14 cellular contexts compared by ENCODE assay signal in the genomic region with DNA sequence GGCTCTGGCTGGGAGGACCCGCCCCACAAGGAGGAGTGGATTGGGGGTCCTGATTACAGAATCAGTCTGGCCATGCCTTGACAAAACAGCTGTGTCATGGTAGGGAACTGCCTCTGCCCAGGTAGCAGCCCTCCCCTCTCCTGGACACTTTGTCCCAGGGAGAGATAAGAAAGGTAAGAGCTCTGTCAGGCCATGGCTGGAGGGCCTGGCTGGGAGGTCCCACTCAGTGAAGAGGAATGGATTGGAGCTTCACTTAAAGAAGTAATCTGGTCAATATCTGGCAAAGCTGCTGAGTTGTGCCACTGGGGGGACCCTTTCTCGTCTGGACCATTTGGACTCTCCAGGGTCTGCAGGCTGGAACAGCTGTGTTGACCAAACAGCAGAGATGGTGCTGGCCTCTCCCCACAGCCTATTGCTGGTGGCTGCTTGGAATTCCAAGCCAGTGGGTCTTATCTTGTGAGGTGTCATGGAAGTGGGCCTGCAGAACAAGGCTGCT.
DNase-seq lines count a peak whose midpoint lies in the region; ATAC-seq, FAIRE-seq and TF ChIP-seq lines count a peak whose summit lies in the region.
"Had no signal": no experiment of that assay in that cellular context is flagged by ENCODE, and none has a peak within 500 bp of the region (broad histone marks: within the 10 kb centered on the region; RNA-seq: fewer than 3 reads in every experiment).

No MANE protein-coding gene starts in this region.

- H3K79me1 ChIP-seq in H1 (ENCODE audit: low read depth, low read length), result peaks cover 2% of the 10 kb centered on the region
- peaks cover 24% of the 10 kb centered on the region for H3K79me1 ChIP-seq in mesenchymal stem cell (replicated peaks; ENCODE audit: low read length, poor library complexity, severe bottlenecking)

- H3K27ac ChIP-seq in right atrium auricular region, result peak overlapping the region in 1 of 2 donors; percentile 8
- no peak overlapping the region for H3K27ac ChIP-seq in H1 (ENCODE audit: low read depth, low read length)
- H3K27ac ChIP-seq in mesenchymal stem cell (ENCODE audit: low read length, poor library complexity, severe bottlenecking), result no peak overlapping the region
- H3K27ac ChIP-seq in upper lobe of right lung, result no peak overlapping the region
- no peak overlapping the region for H3K27ac ChIP-seq in WERI-Rb-1
- H3K27ac ChIP-seq: ovary had no signal

- no peak for TF ChIP-seq POLR2A in H1 (IDR thresholded peaks at IDR 0.05; ENCODE audit: control extremely low read depth in 1 of 2, low read depth in 2 of 2, low read length in 2 of 2)

- CTCF ChIA-PET in H1 (lab: Charles Lee; ENCODE audit: partially characterized antibody), result interaction anchor here (1.0 to 1.4 kb wide), 6 partner anchors 10 to 207 kb away, joined by 3 to 5 read pairs (median 3); no protein-coding TSS in a partner anchor

- H3K36me3 ChIP-seq in right atrium auricular region, result no peaks in the 10 kb centered on the region
- H3K36me3 ChIP-seq in H1 (ENCODE audit: control insufficient read depth in 2 of 4, insufficient read depth in 4 of 4, low read length in 3 of 4), result no peaks in the 10 kb centered on the region
- H3K36me3 ChIP-seq in mesenchymal stem cell (ENCODE audit: control insufficient read depth in 1 of 2, insufficient read depth in 2 of 2, low read depth in 1 of 2, low read length in 2 of 2), result peaks cover 0 to 13% of the 10 kb centered on the region in 2 experiments
- H3K36me3 ChIP-seq in upper lobe of right lung, result no peaks in the 10 kb centered on the region
- H3K36me3 ChIP-seq in WERI-Rb-1, result no peaks in the 10 kb centered on the region; the same call in 1 of the 2 replicates
- H3K36me3 ChIP-seq: ovary had no signal

- H2BK12ac ChIP-seq in H1 (ENCODE audit: low read depth, low read length) (no peak overlapping the region), mesenchymal stem cell (ENCODE audit: low read length in 2 of 2) (no peak overlapping the region)

- H4K20me1 ChIP-seq in H1 (replicated peaks in 1 of 2; ENCODE audit: control insufficient read depth in 1 of 2, insufficient read depth in 2 of 2, low read length in 2 of 2), result peaks cover 0 to 2% of the 10 kb centered on the region in 2 experiments

- 69% methylated on average over 2 of the region's 2 CpGs; no CpG with 5 or more reads in 1 of the 2 experiments for WGBS in H1 (ENCODE audit: extremely low coverage in 1 of 2, insufficient coverage in 1 of 2, insufficient read length in 1 of 2, insufficient replicate concordance in 2 of 2, low coverage in 1 of 2, low lambda C conversion rate in 2 of 2, missing lambda C conversion rate in 1 of 2), 2 experiments
- WGBS in mesenchymal stem cell, result 74% methylated on average over 2 of the region's 2 CpGs

- H3K56ac ChIP-seq in H1 (replicated peaks; ENCODE audit: insufficient read length, low read depth, low read length), result no peak overlapping the region

- no peak overlapping the region for H4K5ac ChIP-seq in H1 (ENCODE audit: insufficient read length, low read depth, low read length)

- no peak for DNase-seq in Right ventricle myocardium inferior (ENCODE audit: missing footprints)
- DNase-seq in right atrium auricular region (ENCODE audit: low spot score), result no peak
- DNase-seq in H1 (ENCODE audit: low read depth in 1 of 2, low spot score in 2 of 2), result no peak
- no peak for DNase-seq in mesenchymal stem cell
- DNase-seq in upper lobe of right lung, result no peak
- no peak for DNase-seq in cerebellar cortex (ENCODE audit: low spot score)
- DNase-seq in WERI-Rb-1, result no peak
- DNase-seq: activated CD4-positive, CD25-positive, alpha-beta regulatory T cell treated with anti-CD3 and anti-CD28 coated beads, Interleukin-2, amount 50 U/mL, for 72 hours; DND-41; KBM-7; kidney glomerular epithelial cell; NCI-H1048 had no signal

- intact Hi-C loops in Right ventricle myocardium inferior (cut with DNase I), result no loop called here
- intact Hi-C loops in upper lobe of right lung (cut with DNase I), result no loop called here

- POLR2A ChIA-PET in H1 (lab: Charles Lee; ENCODE audit: partially characterized antibody), result interaction anchor here (1.1 kb wide), 1 partner anchor 74 kb away, joined by 3 read pairs; no protein-coding TSS in a partner anchor

- H3K4me3 ChIP-seq in right atrium auricular region (no peak overlapping the region), H1 (ENCODE audit: extremely low read depth in 1 of 4, insufficient read depth in 2 of 4, low read depth in 3 of 4, low read length in 4 of 4) (no peak overlapping the region), mesenchymal stem cell (ENCODE audit: insufficient read depth in 1 of 2, low read depth in 1 of 2, low read length in 2 of 2) (peak overlapping the region in 1 of 2 experiments; percentile 75), upper lobe of right lung (no peak overlapping the region), WERI-Rb-1 (ENCODE audit: low read depth, low read length) (no peak overlapping the region)

- H3K4me1 ChIP-seq in right atrium auricular region, result peaks cover 0 to 20% of the 10 kb centered on the region in 2 donors
- H3K4me1 ChIP-seq in H1 (replicated peaks in 1 of 4; ENCODE audit: control insufficient read depth in 3 of 4, insufficient read depth in 4 of 4, low read length in 3 of 4), result peaks cover 0 to 15% (median 5%) of the 10 kb centered on the region in 4 experiments; a peak in 6 of 7 replicates
- peaks cover 6% of the 10 kb centered on the region for H3K4me1 ChIP-seq in mesenchymal stem cell (ENCODE audit: control insufficient read depth, insufficient read depth, low read depth, low read length)
- peaks cover 14% of the 10 kb centered on the region for H3K4me1 ChIP-seq in upper lobe of right lung

- H3K9ac ChIP-seq in H1 (replicated peaks in 1 of 4; ENCODE audit: extremely low read depth in 1 of 4, low read depth in 3 of 4, low read length in 3 of 4) (no peak overlapping the region), mesenchymal stem cell (ENCODE audit: low read length) (peak overlapping the region; percentile 82)

- H4K8ac ChIP-seq in H1 (ENCODE audit: extremely low read depth, insufficient read depth, low read length), result no peak overlapping the region; the same call in 1 of the 2 replicates
- H4K8ac ChIP-seq in mesenchymal stem cell (ENCODE audit: low read length), result no peak overlapping the region

- H4K91ac ChIP-seq in H1 (replicated peaks; ENCODE audit: insufficient read length, low read length), result no peak overlapping the region
- H4K91ac ChIP-seq in mesenchymal stem cell (ENCODE audit: low read length), result peak overlapping the region; percentile 34

- H2BK15ac ChIP-seq in H1 (ENCODE audit: low read length) (no peak overlapping the region), mesenchymal stem cell (ENCODE audit: low read depth, poor library complexity, severe bottlenecking) (no peak overlapping the region)

- ATAC-seq in Right ventricle myocardium inferior (peak; percentile 62), upper lobe of right lung (peak; percentile 46), GM19023 (IDR thresholded peaks at IDR 0.05; ENCODE audit: unreplicated experiment) (no peak)

- H3K14ac ChIP-seq in H1 (ENCODE audit: insufficient read length) (no peak overlapping the region), mesenchymal stem cell (ENCODE audit: low read length in 2 of 2) (no peak overlapping the region)

- no peaks in the 10 kb centered on the region for H3K23me2 ChIP-seq in H1 (ENCODE audit: low read depth, low read length)

- no peak overlapping the region for H3K23ac ChIP-seq in H1 (ENCODE audit: insufficient read length)
- no peak overlapping the region for H3K23ac ChIP-seq in mesenchymal stem cell (ENCODE audit: low read length in 2 of 2)

- no peaks in the 10 kb centered on the region for H3K9me3 ChIP-seq in right atrium auricular region
- no peaks in the 10 kb centered on the region for H3K9me3 ChIP-seq in H1 (ENCODE audit: insufficient read depth in 2 of 2, low read depth in 1 of 2, low read length in 1 of 2)
- no peaks in the 10 kb centered on the region for H3K9me3 ChIP-seq in mesenchymal stem cell (ENCODE audit: control insufficient read depth, low read length)
- H3K9me3 ChIP-seq in upper lobe of right lung, result no peaks in the 10 kb centered on the region
- H3K9me3 ChIP-seq in WERI-Rb-1 (ENCODE audit: severe bottlenecking), result no peaks in the 10 kb centered on the region
- H3K9me3 ChIP-seq: ovary had no signal

- no peak overlapping the region for H3K4me2 ChIP-seq in H1 (ENCODE audit: insufficient read depth in 1 of 2, low read depth in 2 of 2, low read length in 2 of 2)
- no peak overlapping the region for H3K4me2 ChIP-seq in mesenchymal stem cell (ENCODE audit: low read length, poor library complexity, severe bottlenecking)

- no peak for TF ChIP-seq CTCF in right atrium auricular region (IDR thresholded peaks at IDR 0.05)
- TF ChIP-seq CTCF in H1 (IDR thresholded peaks at IDR 0.05; ENCODE audit: control extremely low read depth in 1 of 3, insufficient read depth in 1 of 3, low read depth in 1 of 3, low read length in 3 of 3), result no peak
- no peak for TF ChIP-seq CTCF in upper lobe of right lung (IDR thresholded peaks at IDR 0.05)
- no peak for TF ChIP-seq CTCF in WERI-Rb-1 (IDR thresholded peaks at IDR 0.05; ENCODE audit: low read depth, low read length)

- no peak for TF ChIP-seq RAD21 in H1 (IDR thresholded peaks at IDR 0.05 in 1 of 2, conservative IDR thresholded peaks at IDR 0.05 in 1 of 2; ENCODE audit: low read depth in 2 of 2, low read length in 2 of 2)

- H2AK5ac ChIP-seq in H1 (ENCODE audit: low read depth, low read length) (no peak overlapping the region), mesenchymal stem cell (ENCODE audit: low read length, severe bottlenecking) (no peak overlapping the region)

- no peak for TF ChIP-seq EP300 in H1 (IDR thresholded peaks at IDR 0.05; ENCODE audit: borderline replicate concordance in 1 of 2, low read depth in 2 of 2, low read length in 2 of 2)

- no peaks in the 10 kb centered on the region for H3K27me3 ChIP-seq in right atrium auricular region
- no peaks in the 10 kb centered on the region for H3K27me3 ChIP-seq in H1 (replicated peaks in 1 of 4; ENCODE audit: control insufficient read depth in 3 of 4, extremely low read depth in 1 of 4, insufficient read depth in 3 of 4, low read length in 3 of 4)
- H3K27me3 ChIP-seq in mesenchymal stem cell (ENCODE audit: control insufficient read depth in 1 of 2, insufficient read depth in 1 of 2, low read length in 2 of 2), result no peaks in the 10 kb centered on the region
- no peaks in the 10 kb centered on the region for H3K27me3 ChIP-seq in upper lobe of right lung
- no peaks in the 10 kb centered on the region for H3K27me3 ChIP-seq in WERI-Rb-1 (ENCODE audit: insufficient read depth, low read depth, severe bottlenecking)
- H3K27me3 ChIP-seq: ovary had no signal

- no peak overlapping the region for H2AFZ ChIP-seq in H1 (ENCODE audit: low read length)
- no peak overlapping the region for H2AFZ ChIP-seq in mesenchymal stem cell (ENCODE audit: low read depth, low read length)

- peaks cover 0 to 99% of the 10 kb centered on the region in 2 experiments; a peak in 3 of 4 replicates for H3K79me2 ChIP-seq in H1 (ENCODE audit: control insufficient read depth in 1 of 2, insufficient read depth in 2 of 2, low read length in 2 of 2)

- no peak for FAIRE-seq in H1 (lab: Jason Lieb, UNC)

- H2BK120ac ChIP-seq in H1 (replicated peaks; ENCODE audit: low read depth, low read length), result no peak overlapping the region
- no peak overlapping the region for H2BK120ac ChIP-seq in mesenchymal stem cell (ENCODE audit: low read depth, low read length)

- H2BK5ac ChIP-seq in H1 (ENCODE audit: low read depth, low read length) (0 out of 2 replicates have a peak overlapping the region, but pooled peaks have one; percentile 52), mesenchymal stem cell (ENCODE audit: low read depth, low read length, poor library complexity, severe bottlenecking) (no peak overlapping the region)

- no peak overlapping the region for H2BK20ac ChIP-seq in H1 (ENCODE audit: low read length)

- H3K18ac ChIP-seq in H1 (ENCODE audit: extremely low read depth, low read length) (no peak overlapping the region), mesenchymal stem cell (ENCODE audit: low read depth in 1 of 2, low read length in 2 of 2) (peak overlapping the region in 1 of 2 experiments; percentile 64)

- H3K4ac ChIP-seq in H1 (replicated peaks; ENCODE audit: insufficient read length, low read depth, low read length), result no peak overlapping the region
- H3K4ac ChIP-seq in mesenchymal stem cell (ENCODE audit: low read depth in 1 of 2, low read length in 2 of 2), result no peak overlapping the region
